Comparison of ENCODE assay signal across 19 cellular contexts in the genomic region with DNA sequence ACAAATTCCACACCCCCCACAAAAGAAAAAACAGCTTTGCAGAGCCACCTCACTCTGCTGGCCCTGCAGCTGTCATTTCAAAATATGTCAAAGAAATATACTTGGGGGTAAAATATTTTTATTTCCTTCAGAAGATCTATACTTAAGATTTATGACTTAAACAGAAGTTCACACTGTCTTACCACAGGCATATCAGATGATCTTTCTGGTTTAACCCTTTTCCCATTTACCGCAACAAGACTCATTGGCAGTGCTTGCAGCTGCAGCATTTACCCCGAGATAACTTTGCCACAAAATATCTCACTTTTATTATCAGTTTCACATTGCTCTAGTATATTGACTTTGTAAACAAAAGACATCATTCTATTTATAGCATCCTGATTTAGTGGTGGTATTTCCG. TPM values are rescaled to one million over a fixed set of nuclear protein-coding genes. Genes with fewer than 3 reads are reported as not detected.
"Had no signal": no experiment of that assay in that cellular context is flagged by ENCODE, and none has a peak within 500 bp of the region (broad histone marks: within the 10 kb centered on the region; RNA-seq: fewer than 3 reads in every experiment).

No MANE protein-coding gene starts in this region.

- ATAC-seq: heart left ventricle, mucosa of descending colon, psoas muscle, right lobe of liver had no signal

- DNase-seq: activated CD4-positive, CD25-positive, alpha-beta regulatory T cell treated with anti-CD3 and anti-CD28 coated beads, Interleukin-2, amount 50 U/mL, for 72 hours; activated effector memory CD4-positive, alpha-beta T cell treated with Interleukin-2 at 50 U/mL for 16 hours; activated T-cell treated with anti-CD3 and anti-CD28 coated beads for 4 hours; colonic mucosa; foreskin melanocyte; heart left ventricle; mammary epithelial cell; mucosa of descending colon; psoas muscle; right lobe of liver; stimulated activated CD4-positive, alpha-beta T cell treated with anti-CD3 and anti-CD28 coated beads, Interleukin-2, amount 100 ng/mL, for 24 hours; stimulated activated naive CD4-positive, alpha-beta T cell treated with Interleukin-2 at 50 U/mL for 16 hours; upper lobe of left lung had no signal

- H3K9me3 ChIP-seq: ascending aorta, colonic mucosa, heart left ventricle, mucosa of descending colon, psoas muscle, right lobe of liver, upper lobe of left lung had no signal

RNA-seq across cellular contexts. Expression of gene SLC35G4, which starts 21.6 kb away (rescaled TPM):
- total RNA-seq: ascending aorta; colonic mucosa; endothelial cell of umbilical vein; heart left ventricle; mammary epithelial cell; mucosa of descending colon; osteoblast; psoas muscle; right lobe of liver; T-helper 2 cell treated with Interferon-gamma antibody and Interleukin-4, amounts not matched to agents 100 ng/mL and 5 ng/mL, for 36 hours; temporal lobe; upper lobe of left lung had no signal
- polyA plus RNA-seq: endothelial cell of umbilical vein, heart left ventricle, mammary epithelial cell, neural cell, psoas muscle had no signal
